ENCODE assay signal across 8 cellular contexts in genomic region chr22:19891350-19892248, GRCh38. TPM values are rescaled to one million over a fixed set of nuclear protein-coding genes. Genes with fewer than 3 reads are reported as not detected.
DNase-seq lines count a peak whose midpoint lies in the region; ATAC-seq and TF ChIP-seq lines count a peak whose summit lies in the region.

No MANE protein-coding gene starts in this region.

- no peaks in the 10 kb centered on the region for H3K27me3 Mint-ChIP-seq in effector memory CD8-positive, alpha-beta T cell
- peaks cover 13% of the 10 kb centered on the region for H3K27me3 Mint-ChIP-seq in neural progenitor cell (ENCODE audit: insufficient read depth, low read depth)

- H4K20me1 ChIP-seq in GM23248 (ENCODE audit: insufficient read depth) (no peaks in the 10 kb centered on the region), neural progenitor cell (ENCODE audit: low read depth) (peaks cover 13% of the 10 kb centered on the region)

- H3K4me2 ChIP-seq in GM23248 (ENCODE audit: unreplicated experiment) = peak overlapping the region; percentile 60
- peak overlapping the region; percentile 40 for H3K4me2 ChIP-seq in neural progenitor cell

- no peaks in the 10 kb centered on the region for H3K36me3 ChIP-seq in GM23248 (ENCODE audit: low read depth)
- H3K36me3 ChIP-seq in neural progenitor cell = no peaks in the 10 kb centered on the region
- peaks cover 0 to 79% (median 0%) of the 10 kb centered on the region in 3 donors for H3K36me3 ChIP-seq in tibial nerve

- H3K4me3 ChIP-seq in AG04450 (ENCODE audit: low read depth, low read length) (peak overlapping the region; percentile 25), GM23248 (no peak overlapping the region), neural progenitor cell (peak overlapping the region; percentile 2), tibial nerve (peak overlapping the region in 1 of 4 donors; percentile 26)

- TF ChIP-seq EP300 in tibial nerve (IDR thresholded peaks at IDR 0.05) = no peak

- POLR2A ChIA-PET in AG04450 (lab: Yijun Ruan, JAX) = interaction anchor here (0.6 to 1.5 kb wide), 7 partner anchors 10 to 441 kb away, joined by 3 to 10 read pairs (median 5); no protein-coding TSS in a partner anchor

- no peaks in the 10 kb centered on the region for H3K9me2 ChIP-seq in GM23248 (ENCODE audit: insufficient read depth)

- WGBS in GM23248 (ENCODE audit: low coverage in 1 of 2, low lambda C conversion rate in 2 of 2, missing lambda C conversion rate in 2 of 2), 2 experiments = 49 to 51% methylated on average over 32 of the region's 32 CpGs
- whole genome bisulfite sequencing in tibial nerve, 2 donors = 24 to 34% methylated on average over 25 to 32 of the region's 32 CpGs

- H3K9me3 Mint-ChIP-seq in effector memory CD8-positive, alpha-beta T cell = no peaks in the 10 kb centered on the region
- no peaks in the 10 kb centered on the region for H3K9me3 Mint-ChIP-seq in neural progenitor cell

- H3K27me3 ChIP-seq in AG04450 (ENCODE audit: control insufficient read depth, insufficient read depth, low read length) = no peaks in the 10 kb centered on the region
- H3K27me3 ChIP-seq in GM23248 (replicated peaks; ENCODE audit: insufficient read depth) = no peaks in the 10 kb centered on the region
- H3K27me3 ChIP-seq in neural progenitor cell = peaks cover 50% of the 10 kb centered on the region
- H3K27me3 ChIP-seq in tibial nerve = no peaks in the 10 kb centered on the region

- H3K27ac Mint-ChIP-seq in effector memory CD8-positive, alpha-beta T cell = peak overlapping the region; percentile 96 to 97
- peak overlapping the region; percentile 25 for H3K27ac Mint-ChIP-seq in neural progenitor cell

- no peak overlapping the region for H2AFZ ChIP-seq in GM23248
- no peak overlapping the region for H2AFZ ChIP-seq in neural progenitor cell (replicated peaks)

- TF ChIP-seq CTCF in AG04450 (IDR thresholded peaks at IDR 0.05; ENCODE audit: low read depth, low read length) (no peak), neural progenitor cell (IDR thresholded peaks at IDR 0.05) (peak; percentile 29), tibial nerve (IDR thresholded peaks at IDR 0.05) (no peak)

- in situ Hi-C loops in GM23248 (cut with MboI) = no loop called here

- peaks cover 18 to 20% of the 10 kb centered on the region in 2 donors for H3K4me1 Mint-ChIP-seq in effector memory CD8-positive, alpha-beta T cell (ENCODE audit: low read depth in 2 of 2)
- H3K4me1 Mint-ChIP-seq in neural progenitor cell = peaks cover 38% of the 10 kb centered on the region

- DNase-seq in AG04450 (ENCODE audit: low read depth, low spot score) (peak; percentile 59), GM23248 (peak; percentile 92), NCI-H345 treated with DMSO at 0.1 percent for 48 hours (lab: John Stamatoyannopoulos, UW; ENCODE audit: unreplicated experiment) (peak; percentile 41), neural progenitor cell (ENCODE audit: low spot score) (peak; percentile 95), tibial nerve (ENCODE audit: low spot score in 2 of 2) (no peak)
- peak; percentile 80 for DNase-seq in activated CD4-positive, alpha-beta T cell treated with anti-CD3 and anti-CD28 coated beads, Interleukin-2, amount 50 U/mL, for 1 hour
- peak; percentile 57 to 66 (median 61) for DNase-seq in effector memory CD8-positive, alpha-beta T cell

- H3K27ac ChIP-seq in AG04450 (ENCODE audit: low read depth, low read length) = peak overlapping the region; percentile 88
- H3K27ac ChIP-seq in GM23248 = peak overlapping the region; percentile 35
- H3K27ac ChIP-seq in neural progenitor cell = no peak overlapping the region
- H3K27ac ChIP-seq in tibial nerve = peak overlapping the region in 3 of 4 donors; percentile 48 to 75 (median 64)

- H3K36me3 Mint-ChIP-seq in effector memory CD8-positive, alpha-beta T cell (ENCODE audit: insufficient read depth) = peaks cover 3% of the 10 kb centered on the region
- H3K36me3 Mint-ChIP-seq in neural progenitor cell = no peaks in the 10 kb centered on the region

- ATAC-seq in effector memory CD8-positive, alpha-beta T cell (replicated peaks) = peak; percentile 93
- no peak for ATAC-seq in HG02885 (IDR thresholded peaks at IDR 0.05; ENCODE audit: poor library complexity, unreplicated experiment)

- H3K9me3 ChIP-seq in AG04450 (ENCODE audit: control insufficient read depth, insufficient read depth, low read length) = no peaks in the 10 kb centered on the region
- H3K9me3 ChIP-seq in GM23248 (ENCODE audit: low read depth) = no peaks in the 10 kb centered on the region
- no peaks in the 10 kb centered on the region for H3K9me3 ChIP-seq in neural progenitor cell (ENCODE audit: low read depth)
- H3K9me3 ChIP-seq in tibial nerve = no peaks in the 10 kb centered on the region

- CTCF ChIA-PET in AG04450 (lab: Charles Lee) = interaction anchor here (0.7 to 2.0 kb wide), 3 partner anchors 19 to 161 kb away, joined by 3 to 8 read pairs (median 3); no protein-coding TSS in a partner anchor

- H3K9ac ChIP-seq in GM23248 (peak overlapping the region; percentile 25; the same call in 1 of the 2 replicates), neural progenitor cell (no peak overlapping the region)

- no peak for TF ChIP-seq POLR2A in tibial nerve (IDR thresholded peaks at IDR 0.05)

- H3F3A ChIP-seq in GM23248 (ENCODE audit: insufficient read depth) (0 out of 2 replicates have a peak, but pooled peaks cover 4% of the 10 kb centered on the region), neural progenitor cell (ENCODE audit: low read depth) (peaks cover 24% of the 10 kb centered on the region)

- H3K4me1 ChIP-seq in GM23248 (ENCODE audit: insufficient read depth) = peaks cover 35% of the 10 kb centered on the region
- H3K4me1 ChIP-seq in neural progenitor cell = peaks cover 30% of the 10 kb centered on the region
- H3K4me1 ChIP-seq in tibial nerve = peaks cover 0 to 28% (median 20%) of the 10 kb centered on the region in 4 donors

- peak overlapping the region; percentile 81 to 84 for H3K4me3 Mint-ChIP-seq in effector memory CD8-positive, alpha-beta T cell
- H3K4me3 Mint-ChIP-seq in neural progenitor cell = peak overlapping the region; percentile 65

- peaks cover 10% of the 10 kb centered on the region; the same call in 1 of the 2 replicates for H3K79me2 ChIP-seq in GM23248 (ENCODE audit: insufficient read depth)
- H3K79me2 ChIP-seq in neural progenitor cell (ENCODE audit: low read depth) = no peaks in the 10 kb centered on the region

RNA-seq across cellular contexts. Expression of gene GNB1L, which starts 36.9 kb away (rescaled TPM):
- polyA plus RNA-seq in AG04450 (2011; rRNA removed) = 1.3 and 1.6 TPM in 2 replicates
- polyA minus RNA-seq in AG04450 (2011; rRNA and poly(A)+ RNA removed) = 0.43 and 0.46 TPM in 2 replicates
- total RNA-seq in GM23248 (2014; rRNA removed; shearing (Covaris generic)) = 16.5 and 22.5 TPM in 2 replicates
- 13.6 and 14.3 TPM in 2 replicates for polyA plus RNA-seq in GM23248 (2016; fragmentation: Nextera tagmentation; extraction: Ambion mirVana)
- 3.0 and 11.6 TPM in 2 replicates for total RNA-seq in neural progenitor cell (ENCODE audit: low replicate concordance)
- 1 to 10 TPM; 2.9 to 8.1 (median 6.3) TPM for total RNA-seq in tibial nerve

RNA-seq across cellular contexts. Expression of gene RTL10, which starts 36.9 kb away (rescaled TPM):
- 9.5 and 13.1 TPM in 2 replicates for polyA plus RNA-seq in AG04450 (2011; rRNA removed)
- polyA minus RNA-seq in AG04450 (2011; rRNA and poly(A)+ RNA removed) = 18.6 and 21.3 TPM in 2 replicates
- 11.9 and 14.2 TPM in 2 replicates for total RNA-seq in GM23248 (2014; rRNA removed; shearing (Covaris generic))
- polyA plus RNA-seq in GM23248 (2016; fragmentation: Nextera tagmentation; extraction: Ambion mirVana) = 22.8 and 23.8 TPM in 2 replicates
- 7.3 and 16.3 TPM in 2 replicates for total RNA-seq in neural progenitor cell (ENCODE audit: low replicate concordance)
- 10 to 100 TPM; 10.2 to 13.3 (median 11.4) TPM for total RNA-seq in tibial nerve

RNA-seq across cellular contexts. Expression of gene COMT, which starts 50.0 kb away (rescaled TPM):
- polyA plus RNA-seq in AG04450 (2011; rRNA removed) (79.4 and 105 TPM in 2 replicates), GM23248 (2016; fragmentation: Nextera tagmentation; extraction: Ambion mirVana) (508 and 537 TPM in 2 replicates)
- 29.9 and 32.0 TPM in 2 replicates for polyA minus RNA-seq in AG04450 (2011; rRNA and poly(A)+ RNA removed)
- total RNA-seq in GM23248 (2014; rRNA removed; shearing (Covaris generic)) = 423 and 490 TPM in 2 replicates
- total RNA-seq in neural progenitor cell (ENCODE audit: low replicate concordance) (1.1 and 1.3 TPM in 2 replicates), tibial nerve (100 to 1,000 TPM; 212 to 306 (median 240) TPM)

RNA-seq across cellular contexts. Expression of gene TXNRD2, which starts 50.0 kb away (rescaled TPM):
- polyA plus RNA-seq in AG04450 (2011; rRNA removed) (13.3 and 15.8 TPM in 2 replicates), GM23248 (2016; fragmentation: Nextera tagmentation; extraction: Ambion mirVana) (24.8 and 25.7 TPM in 2 replicates)
- polyA minus RNA-seq in AG04450 (2011; rRNA and poly(A)+ RNA removed) = 15.5 and 20.1 TPM in 2 replicates
- total RNA-seq in GM23248 (2014; rRNA removed; shearing (Covaris generic)) = 20.1 and 38.4 TPM in 2 replicates
- total RNA-seq in neural progenitor cell (ENCODE audit: low replicate concordance) (0.19 and 3.1 TPM in 2 replicates), tibial nerve (10 to 100 TPM; 34.8 to 40.6 (median 37.8) TPM)

Comparison
In these comparisons a context has a peak if more than half of its experiments do, and no peak if none do; other contexts are left out.
1. DNase-seq: peak in AG04450 (single experiment), GM23248 (single experiment), NCI-H345 treated with DMSO at 0.1 percent for 48 hours (single experiment), activated CD4-positive, alpha-beta T cell treated with anti-CD3 and anti-CD28 coated beads, Interleukin-2, amount 50 U/mL, for 1 hour (single experiment), effector memory CD8-positive, alpha-beta T cell (3 of 3) and neural progenitor cell (single experiment); none in tibial nerve (0 of 2).
2. RNA of gene COMT, which starts 50.0 kb away (total RNA-seq): 423 to 490 TPM in GM23248 and 212 to 306 TPM in tibial nerve; 1.1 to 1.3 TPM in neural progenitor cell; every median in the first group is over 10 times any median in the second.